In the genomic region with DNA sequence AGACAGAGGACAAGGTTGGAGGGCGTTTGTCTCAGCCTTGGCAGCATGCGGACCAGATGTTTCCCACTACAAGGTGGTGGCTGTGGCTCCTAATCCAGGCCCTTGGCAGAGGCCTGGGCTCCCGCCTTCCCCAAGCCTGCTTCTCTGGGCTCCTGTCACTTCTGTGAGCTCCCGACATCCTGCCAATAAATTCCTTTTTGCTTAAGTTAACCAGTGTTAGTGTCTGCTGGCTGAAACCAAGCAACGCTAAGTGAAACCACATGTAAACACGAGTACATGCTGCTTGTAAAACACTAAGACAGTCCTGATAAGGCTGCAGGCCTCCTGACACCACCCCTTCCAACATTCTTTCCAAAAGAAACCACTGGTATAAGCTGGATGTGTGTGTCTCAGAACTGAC, we compare ENCODE assay signal across 8 cellular contexts.
DNase-seq lines count a peak whose midpoint lies in the region; ATAC-seq and TF ChIP-seq lines count a peak whose summit lies in the region.

No MANE protein-coding gene starts in this region.

- no peaks in the 10 kb centered on the region for H4K20me1 ChIP-seq in hepatocyte (ENCODE audit: insufficient read depth, poor library complexity, severe bottlenecking)

- peaks cover 72% of the 10 kb centered on the region for H3K4me1 ChIP-seq in hepatocyte (ENCODE audit: insufficient read depth)
- H3K4me1 ChIP-seq in skeletal muscle tissue (ENCODE audit: control insufficient read depth in 3 of 3, insufficient read depth in 3 of 3, low read length in 3 of 3): peaks cover 22 to 40% (median 31%) of the 10 kb centered on the region in 3 donors

- TF ChIP-seq CTCF in hepatocyte (IDR thresholded peaks at IDR 0.05; ENCODE audit: poor library complexity) (no peak), GM10248 (IDR thresholded peaks at IDR 0.05; ENCODE audit: control extremely low read depth, extremely low read depth, low read depth, missing control alignments) (no peak)

- H3K9ac ChIP-seq in skeletal muscle tissue (ENCODE audit: low read depth in 1 of 3, low read length in 3 of 3): no peak overlapping the region

- H3K9me2 ChIP-seq in hepatocyte (replicated peaks; ENCODE audit: insufficient read depth): no peaks in the 10 kb centered on the region

- no peak overlapping the region for H3K4me2 ChIP-seq in hepatocyte

- H3K36me3 ChIP-seq in hepatocyte (replicated peaks; ENCODE audit: insufficient read depth, low read depth) (no peaks in the 10 kb centered on the region), skeletal muscle tissue (ENCODE audit: control insufficient read depth in 3 of 3, insufficient read depth in 3 of 3, low read length in 3 of 3) (no peaks in the 10 kb centered on the region)

- H3K27ac ChIP-seq in hepatocyte (peak overlapping the region; percentile 90), skeletal muscle tissue (ENCODE audit: low read depth, low read length) (peak overlapping the region; percentile 41)

- no peaks in the 10 kb centered on the region for H3K79me2 ChIP-seq in hepatocyte

- no peak for ATAC-seq in GM21737 (IDR thresholded peaks at IDR 0.05; ENCODE audit: unreplicated experiment)

- H3K4me3 ChIP-seq in hepatocyte: no peak overlapping the region
- no peak overlapping the region for H3K4me3 ChIP-seq in skeletal muscle tissue (ENCODE audit: low read length in 3 of 3)

- 9% methylated on average over 6 of the region's 6 CpGs for WGBS in hepatocyte (ENCODE audit: low lambda C conversion rate, missing lambda C conversion rate)

- H3K9me3 ChIP-seq in hepatocyte (ENCODE audit: low read depth) (no peaks in the 10 kb centered on the region), skeletal muscle tissue (ENCODE audit: control insufficient read depth in 3 of 3, low read length in 3 of 3) (no peaks in the 10 kb centered on the region)

- CTCF ChIA-PET in GM10248 (lab: Yijun Ruan, JAX): no interaction called here

- POLR2A ChIA-PET in GM10248 (lab: Yijun Ruan, JAX): no interaction called here

- DNase-seq in HCEC 1CT: peak; percentile 69
- peak; percentile 98 for DNase-seq in amniotic epithelial cell (ENCODE audit: low read depth)
- DNase-seq in hepatocyte (ENCODE audit: low spot score): peak; percentile 92
- no peak for DNase-seq in stimulated activated naive CD4-positive, alpha-beta T cell (lab: John Stamatoyannopoulos, UW)
- no peak for DNase-seq in GM10248 (ENCODE audit: extremely low spot score)
- DNase-seq in NK-92 (lab: John Stamatoyannopoulos, UW; ENCODE audit: unreplicated experiment): no peak

- H3K27me3 ChIP-seq in hepatocyte: no peaks in the 10 kb centered on the region
- peaks cover 0 to 3% (median 0%) of the 10 kb centered on the region in 3 donors for H3K27me3 ChIP-seq in skeletal muscle tissue (ENCODE audit: control insufficient read depth in 3 of 3, insufficient read depth in 3 of 3, low read length in 3 of 3)

- no peak overlapping the region for H2AFZ ChIP-seq in hepatocyte

Comparison
In these comparisons a context has a peak if more than half of its experiments do, and no peak if none do; other contexts are left out.
1. DNase-seq: peak in HCEC 1CT (single experiment), amniotic epithelial cell (single experiment) and hepatocyte (single experiment); none in stimulated activated naive CD4-positive, alpha-beta T cell (0 of 6), GM10248 (single experiment) and NK-92 (single experiment).